Comparison of ENCODE assay signal across 35 cellular contexts in genomic region chr1:30479576-30479975, GRCh38.
"Had no signal": no experiment of that assay in that cellular context is flagged by ENCODE, and none has a peak within 500 bp of the region (broad histone marks: within the 10 kb centered on the region; RNA-seq: fewer than 3 reads in every experiment).

No MANE protein-coding gene starts in this region.

- H3K4me1 Mint-ChIP-seq: activated naive CD4-positive, alpha-beta T cell treated with anti-CD3 and anti-CD28 coated beads, Interleukin-2, amount 10 ng/mL, durations not matched to agents 7 days and 5 days; activated naive CD8-positive, alpha-beta T cell treated with anti-CD3 and anti-CD28 coated beads for 36 hours; activated naive CD8-positive, alpha-beta T cell treated with anti-CD3 and anti-CD28 coated beads, Interleukin-2, amount 10 ng/mL, durations not matched to agents 7 days and 5 days; activated T-helper 17 cell treated with anti-CD3 and anti-CD28 coated beads, Interleukin-2, amount 50 U/mL, for 72 hours; brain; central memory CD8-positive, alpha-beta T cell had no signal

- H3K4me3 Mint-ChIP-seq: activated naive CD4-positive, alpha-beta T cell treated with anti-CD3 and anti-CD28 coated beads for 36 hours; activated naive CD4-positive, alpha-beta T cell treated with anti-CD3 and anti-CD28 coated beads, Interleukin-2, amount 10 ng/mL, durations not matched to agents 7 days and 5 days; activated naive CD8-positive, alpha-beta T cell; activated naive CD8-positive, alpha-beta T cell treated with anti-CD3 and anti-CD28 coated beads for 36 hours; activated naive CD8-positive, alpha-beta T cell treated with anti-CD3 and anti-CD28 coated beads, Interleukin-2, amount 10 ng/mL, durations not matched to agents 7 days and 5 days; activated T-cell treated with anti-CD3 and anti-CD28 coated beads, Interleukin-2, amount 50 U/mL, for 24 hours; activated T-cell treated with anti-CD3 and anti-CD28 coated beads, Interleukin-2, amount 50 U/mL, for 4 hours; activated T-cell treated with anti-CD3 and anti-CD28 coated beads, Interleukin-2, amount 50 U/mL, for 72 hours; activated T-helper 1 cell treated with anti-CD3 and anti-CD28 coated beads, Interleukin-12 subunit alpha, Interleukin-12 subunit beta, Interleukin-2, Interleukin-4 antibody, amounts not matched to agents 30 ng/mL and 10 ng/mL and 1 ng/mL, durations not matched to agents 14 hours and 24 hours and 36 hours; activated T-helper 17 cell treated with anti-CD3 and anti-CD28 coated beads, Interleukin-2, amount 50 U/mL, for 72 hours; brain; central memory CD8-positive, alpha-beta T cell had no signal

- H3K4me1 ChIP-seq: adrenal gland, ascending aorta, body of pancreas, breast epithelium had no signal

- H3K27me3 ChIP-seq: adrenal gland, ascending aorta, body of pancreas, brain microvascular endothelial cell, cardiac muscle cell had no signal

- ATAC-seq: activated naive CD4-positive, alpha-beta T cell treated with anti-CD3 and anti-CD28 coated beads, Interleukin-2, amount 50 U/mL, for 72 hours; activated T-cell treated with anti-CD3 and anti-CD28 coated beads, Interleukin-2, amount 50 U/mL, for 4 hours; activated T-cell treated with anti-CD3 and anti-CD28 coated beads, Interleukin-2, amount 50 U/mL, for 72 hours; activated T-helper 17 cell treated with anti-CD3 and anti-CD28 coated beads, Interleukin-2, amount 50 U/mL, for 72 hours; body of pancreas had no signal

- H3K27me3 Mint-ChIP-seq: activated naive CD8-positive, alpha-beta T cell treated with anti-CD3 and anti-CD28 coated beads, Interleukin-2, amount 10 ng/mL, durations not matched to agents 7 days and 5 days; brain; central memory CD8-positive, alpha-beta T cell had no signal

- H3K27ac ChIP-seq: adrenal gland, ascending aorta, body of pancreas, brain microvascular endothelial cell, breast epithelium, cardiac muscle cell had no signal

- H3K27ac Mint-ChIP-seq: activated naive CD4-positive, alpha-beta T cell treated with anti-CD3 and anti-CD28 coated beads for 36 hours; activated naive CD4-positive, alpha-beta T cell treated with anti-CD3 and anti-CD28 coated beads, Interleukin-2, amount 50 U/mL, for 72 hours; activated naive CD8-positive, alpha-beta T cell; activated naive CD8-positive, alpha-beta T cell treated with anti-CD3 and anti-CD28 coated beads for 36 hours; activated naive CD8-positive, alpha-beta T cell treated with anti-CD3 and anti-CD28 coated beads, Interleukin-2, amount 10 ng/mL, durations not matched to agents 7 days and 5 days; activated T-cell treated with anti-CD3 and anti-CD28 coated beads, Interleukin-2, amount 50 U/mL, for 24 hours; activated T-cell treated with anti-CD3 and anti-CD28 coated beads, Interleukin-2, amount 50 U/mL, for 72 hours; activated T-helper 1 cell treated with anti-CD3 and anti-CD28 coated beads, Interleukin-12 subunit alpha, Interleukin-12 subunit beta, Interleukin-2, Interleukin-4 antibody, amounts not matched to agents 30 ng/mL and 10 ng/mL and 1 ng/mL, durations not matched to agents 14 hours and 24 hours and 36 hours; activated T-helper 17 cell treated with anti-CD3 and anti-CD28 coated beads, Interleukin-2, amount 50 U/mL, for 72 hours; activated T-helper 2 cell treated with anti-CD3 and anti-CD28 coated beads, Interferon-gamma antibody, Interleukin-2, Interleukin-4, amounts not matched to agents 10 μg/mL and 5 μg/mL and 100 μg/mL, durations not matched to agents 14 hours and 24 hours and 36 hours; brain had no signal

- H3K36me3 Mint-ChIP-seq: activated naive CD4-positive, alpha-beta T cell treated with anti-CD3 and anti-CD28 coated beads, Interleukin-2, amount 10 ng/mL, durations not matched to agents 7 days and 5 days; brain had no signal

- DNase-seq: activated effector memory CD4-positive, alpha-beta T cell treated with anti-CD3 and anti-CD28 coated beads, Interleukin-2, amount 50 U/mL, for 16 hours; activated effector memory CD4-positive, alpha-beta T cell treated with Interleukin-2 at 50 U/mL for 16 hours; activated gamma-delta T cell; activated gamma-delta T cell treated with Interleukin-2 at 50 U/mL for 16 hours; activated naive CD4-positive, alpha-beta T cell; activated naive CD4-positive, alpha-beta T cell treated with anti-CD3 and anti-CD28 coated beads for 36 hours; activated naive CD4-positive, alpha-beta T cell treated with anti-CD3 and anti-CD28 coated beads, Interleukin-2, amount 10 ng/mL, durations not matched to agents 7 days and 5 days; activated naive CD4-positive, alpha-beta T cell treated with Interleukin-2 at 50 U/mL for 16 hours; activated naive CD8-positive, alpha-beta T cell treated with anti-CD3 and anti-CD28 coated beads for 36 hours; activated naive CD8-positive, alpha-beta T cell treated with anti-CD3 and anti-CD28 coated beads, Interleukin-2, amount 10 ng/mL, durations not matched to agents 7 days and 5 days; activated T-cell treated with anti-CD3 and anti-CD28 coated beads for 4 hours; activated T-cell treated with anti-CD3 and anti-CD28 coated beads, Interleukin-2, amount 50 U/mL, for 1 hour; activated T-cell treated with anti-CD3 and anti-CD28 coated beads, Interleukin-2, amount 50 U/mL, for 4 hours; activated T-cell treated with anti-CD3 and anti-CD28 coated beads, Interleukin-2, amount 50 U/mL, for 72 hours; amniotic stem cell; amygdala; anterior cingulate cortex; aorta; body of pancreas; brain microvascular endothelial cell; caudate nucleus; central memory CD4-positive, alpha-beta T cell; cerebellar nuclear complex had no signal

- H3K36me3 ChIP-seq: adrenal gland, ascending aorta, brain microvascular endothelial cell, breast epithelium, cardiac muscle cell had no signal

- H3K4me3 ChIP-seq: adrenal gland, ascending aorta, body of pancreas, breast epithelium, cardiac muscle cell had no signal

- H3K9me3 ChIP-seq: adrenal gland had no signal
